In genomic region chr1:151547119-151547899, GRCh38 we compare ENCODE assay signal across 8 cellular contexts. TPM values are rescaled to one million over a fixed set of nuclear protein-coding genes. Genes with fewer than 3 reads are reported as not detected.
DNase-seq lines count a peak whose midpoint lies in the region; ATAC-seq and TF ChIP-seq lines count a peak whose summit lies in the region.

No MANE protein-coding gene starts in this region.

- peak overlapping the region; percentile 38 for H3K4me2 ChIP-seq in mammary epithelial cell (ENCODE audit: insufficient read depth, low read depth, low read length)

- H3K27ac ChIP-seq in mammary epithelial cell (ENCODE audit: insufficient read depth, low read depth, low read length), result peak overlapping the region; percentile 64
- H3K27ac ChIP-seq in uterus, result peak overlapping the region; percentile 18 to 60
- H3K27ac ChIP-seq in CD4-positive, alpha-beta memory T cell (ENCODE audit: low read depth, low read length), result no peak overlapping the region

- H3K4me3 ChIP-seq in mammary epithelial cell (replicated peaks in 1 of 3; ENCODE audit: insufficient read depth in 1 of 3, low read depth in 2 of 3, low read length in 3 of 3), result peak overlapping the region in 1 of 3 experiments; percentile 0
- H3K4me3 ChIP-seq in uterus, result no peak overlapping the region
- H3K4me3 ChIP-seq in CD4-positive, alpha-beta memory T cell (ENCODE audit: low read length in 2 of 2), result no peak overlapping the region

- no peaks in the 10 kb centered on the region for H3K9me3 Mint-ChIP-seq in activated naive CD4-positive, alpha-beta T cell treated with anti-CD3 and anti-CD28 coated beads, Interleukin-2, amount 50 U/mL, for 72 hours
- no peaks in the 10 kb centered on the region for H3K9me3 Mint-ChIP-seq in activated naive CD4-positive, alpha-beta T cell treated with anti-CD3 and anti-CD28 coated beads, Interleukin-2, amount 10 ng/mL, durations not matched to agents 7 days and 5 days
- H3K9me3 Mint-ChIP-seq in CD4-positive, alpha-beta memory T cell, result no peaks in the 10 kb centered on the region

- no peak for DNase-seq in activated naive CD4-positive, alpha-beta T cell treated with anti-CD3 and anti-CD28 coated beads, Interleukin-2, amount 50 U/mL, for 72 hours (ENCODE audit: low spot score in 2 of 2)
- DNase-seq in activated naive CD4-positive, alpha-beta T cell treated with anti-CD3 and anti-CD28 coated beads, Interleukin-2, amount 10 ng/mL, durations not matched to agents 7 days and 5 days, result no peak
- peak; percentile 93 for DNase-seq in mammary epithelial cell
- peak; percentile 64 for DNase-seq in left kidney (ENCODE audit: low read depth, low spot score)
- peak; percentile 65 to 67 for DNase-seq in uterus
- DNase-seq in T-helper 1 cell, result no peak
- no peak for DNase-seq in CD4-positive, alpha-beta memory T cell

- H2AFZ ChIP-seq in mammary epithelial cell (ENCODE audit: low read depth, low read length), result peak overlapping the region; percentile 49

- H3K9me3 ChIP-seq in mammary epithelial cell (replicated peaks; ENCODE audit: insufficient read depth, low read length) (no peaks in the 10 kb centered on the region), uterus (no peaks in the 10 kb centered on the region)
- H3K9me3 ChIP-seq in CD4-positive, alpha-beta memory T cell (ENCODE audit: control insufficient read depth in 1 of 2, low read length in 2 of 2), result no peaks in the 10 kb centered on the region

- H3K27ac Mint-ChIP-seq in activated naive CD4-positive, alpha-beta T cell treated with anti-CD3 and anti-CD28 coated beads, Interleukin-2, amount 50 U/mL, for 72 hours, result peak overlapping the region in 1 of 2 donors; percentile 38
- no peak overlapping the region for H3K27ac Mint-ChIP-seq in activated naive CD4-positive, alpha-beta T cell treated with anti-CD3 and anti-CD28 coated beads, Interleukin-2, amount 10 ng/mL, durations not matched to agents 7 days and 5 days
- H3K27ac Mint-ChIP-seq in CD4-positive, alpha-beta memory T cell, result peak overlapping the region in 3 of 7 donors; percentile 22 to 92 (median 49)

- no peaks in the 10 kb centered on the region for H3K36me3 ChIP-seq in mammary epithelial cell (ENCODE audit: insufficient read depth, low read length)
- H3K36me3 ChIP-seq in uterus, result no peaks in the 10 kb centered on the region
- H3K36me3 ChIP-seq in CD4-positive, alpha-beta memory T cell (ENCODE audit: insufficient read depth, low read length), result no peaks in the 10 kb centered on the region

- POLR2A ChIA-PET in CD4-positive, alpha-beta memory T cell (lab: Charles Lee; ENCODE audit: partially characterized antibody), result no interaction called here

- no peak overlapping the region for H3K9ac ChIP-seq in mammary epithelial cell (ENCODE audit: insufficient read depth, low read length)

- H4K20me1 ChIP-seq in mammary epithelial cell (ENCODE audit: insufficient read depth, low read length), result no peaks in the 10 kb centered on the region

- intact Hi-C loops in mammary epithelial cell (cut with micrococcal nuclease) (loop anchor here (1.0 kb wide), 2 partner anchors 8 to 36 kb away; partner anchors contain the start of gene CGN), uterus (cut with DNase I; ENCODE audit: low total_unique reads) (no loop called here)
- intact Hi-C loops in CD4-positive, alpha-beta memory T cell (cut with micrococcal nuclease), result loop anchor here (10.0 kb wide), 1 partner anchor 447 kb away; the partner anchor contains the start of gene S100A10

- dilution Hi-C loops in mammary epithelial cell (cut with HindIII; ENCODE audit: low sequenced_read_pairs), result no loop called here

- peaks cover 8% of the 10 kb centered on the region for H3K27me3 Mint-ChIP-seq in activated naive CD4-positive, alpha-beta T cell treated with anti-CD3 and anti-CD28 coated beads, Interleukin-2, amount 10 ng/mL, durations not matched to agents 7 days and 5 days
- no peaks in the 10 kb centered on the region for H3K27me3 Mint-ChIP-seq in CD4-positive, alpha-beta memory T cell

- no peak for TF ChIP-seq CTCF in mammary epithelial cell (conservative IDR thresholded peaks at IDR 0.05 in 1 of 2, IDR thresholded peaks at IDR 0.05 in 1 of 2; ENCODE audit: extremely low read depth in 1 of 2, insufficient read depth in 1 of 2, low read depth in 1 of 2, low read length in 2 of 2)
- TF ChIP-seq CTCF in uterus (IDR thresholded peaks at IDR 0.05), result no peak

- CTCF ChIA-PET in activated naive CD4-positive, alpha-beta T cell treated with anti-CD3 and anti-CD28 coated beads, Interleukin-2, amount 10 ng/mL, durations not matched to agents 7 days and 5 days (lab: Charles Lee), result interaction anchor here (1.4 kb wide), 1 partner anchor 12 kb away, joined by 3 read pairs; no protein-coding TSS in a partner anchor
- CTCF ChIA-PET in mammary epithelial cell (lab: Charles Lee; ENCODE audit: low non-redundant PET), result interaction anchor here (0.6 kb wide), 2 partner anchors 13 to 139 kb away, joined by 3 read pairs; no protein-coding TSS in a partner anchor
- CTCF ChIA-PET in CD4-positive, alpha-beta memory T cell (lab: Charles Lee; ENCODE audit: partially characterized antibody), result no interaction called here

- WGBS in mammary epithelial cell (ENCODE audit: low coverage, missing lambda C conversion rate), result 2% methylated on average over 6 of the region's 7 CpGs

- H3K27me3 ChIP-seq in mammary epithelial cell (ENCODE audit: insufficient read depth, low read length) (no peaks in the 10 kb centered on the region), uterus (no peaks in the 10 kb centered on the region)
- H3K27me3 ChIP-seq in CD4-positive, alpha-beta memory T cell (ENCODE audit: insufficient read depth, low read length), result no peaks in the 10 kb centered on the region

- no peaks in the 10 kb centered on the region for H3K36me3 Mint-ChIP-seq in activated naive CD4-positive, alpha-beta T cell treated with anti-CD3 and anti-CD28 coated beads, Interleukin-2, amount 50 U/mL, for 72 hours
- no peaks in the 10 kb centered on the region for H3K36me3 Mint-ChIP-seq in activated naive CD4-positive, alpha-beta T cell treated with anti-CD3 and anti-CD28 coated beads, Interleukin-2, amount 10 ng/mL, durations not matched to agents 7 days and 5 days
- no peaks in the 10 kb centered on the region for H3K36me3 Mint-ChIP-seq in CD4-positive, alpha-beta memory T cell

- H3K4me1 Mint-ChIP-seq in activated naive CD4-positive, alpha-beta T cell treated with anti-CD3 and anti-CD28 coated beads, Interleukin-2, amount 10 ng/mL, durations not matched to agents 7 days and 5 days, result peaks cover 9% of the 10 kb centered on the region
- H3K4me1 Mint-ChIP-seq in CD4-positive, alpha-beta memory T cell, result peaks cover 4 to 10% (median 6%) of the 10 kb centered on the region in 4 donors

- TF ChIP-seq POLR2A in uterus (IDR thresholded peaks at IDR 0.05), result peak in 1 of 2 donors; percentile 13

- in situ Hi-C loops in mammary epithelial cell (cut with MboI; ENCODE audit: low sequenced_read_pairs in 2 of 2), result loop anchor here in 1 of 2 donors (25.0 kb wide), 1 partner anchor 290 kb away; the partner anchor contains the start of genes C2CD4D and RORC

- H3K4me1 ChIP-seq in mammary epithelial cell (ENCODE audit: insufficient read depth, low read length) (peaks cover 41% of the 10 kb centered on the region), uterus (peaks cover 0 to 5% of the 10 kb centered on the region in 2 donors)
- H3K4me1 ChIP-seq in CD4-positive, alpha-beta memory T cell (ENCODE audit: insufficient read depth, low read length), result peaks cover 7% of the 10 kb centered on the region

- H3K79me2 ChIP-seq in mammary epithelial cell (ENCODE audit: insufficient read depth, low read length), result peaks cover 39% of the 10 kb centered on the region

- no peak overlapping the region for H3K4me3 Mint-ChIP-seq in activated naive CD4-positive, alpha-beta T cell treated with anti-CD3 and anti-CD28 coated beads, Interleukin-2, amount 10 ng/mL, durations not matched to agents 7 days and 5 days
- H3K4me3 Mint-ChIP-seq in CD4-positive, alpha-beta memory T cell, result peak overlapping the region in 2 of 8 donors; percentile 36 to 54

- BruUV-seq in mammary epithelial cell (replicated peaks; lab: Mats Ljungman, UMichigan), result no TSS peak

- peak; percentile 18 to 20 for ATAC-seq in activated naive CD4-positive, alpha-beta T cell treated with anti-CD3 and anti-CD28 coated beads, Interleukin-2, amount 50 U/mL, for 72 hours
- ATAC-seq in GM21576 (IDR thresholded peaks at IDR 0.05; ENCODE audit: unreplicated experiment), result no peak

RNA-seq across cellular contexts. Expression of gene TUFT1, which starts 7.2 kb away (rescaled TPM):
- total RNA-seq in activated naive CD4-positive, alpha-beta T cell treated with anti-CD3 and anti-CD28 coated beads, Interleukin-2, amount 50 U/mL, for 72 hours, result 1 to 10 TPM; 5.1 to 5.6 TPM
- 10 to 100 TPM; 43.3 to 59.0 TPM for total RNA-seq in mammary epithelial cell
- 7.0 TPM for polyA plus RNA-seq in mammary epithelial cell
- polyA minus RNA-seq in mammary epithelial cell, result 14.2 TPM
- 1 to 10 TPM in 3 of 4 donors, under 1 TPM in 1; 0.29 to 7.3 (median 5.0) TPM for total RNA-seq in uterus
- total RNA-seq in CD4-positive, alpha-beta memory T cell, result 1 to 10 TPM; 3.5 to 4.4 TPM
- 1 to 10 TPM; 5.0 to 5.3 TPM for polyA plus RNA-seq in CD4-positive, alpha-beta memory T cell

RNA-seq across cellular contexts. Expression of gene CGN, which starts 36.1 kb away (rescaled TPM):
- 1 to 10 TPM; 2.6 to 3.2 TPM for total RNA-seq in activated naive CD4-positive, alpha-beta T cell treated with anti-CD3 and anti-CD28 coated beads, Interleukin-2, amount 50 U/mL, for 72 hours
- total RNA-seq in mammary epithelial cell (1 to 10 TPM; 2.0 to 3.7 TPM), uterus (1 to 10 TPM in 2 of 4 donors, under 1 TPM in 2; under 0.01 to 7.3 (median 0.85) TPM)
- polyA plus RNA-seq in mammary epithelial cell, result 1.1 TPM
- polyA minus RNA-seq in mammary epithelial cell, result not detected
- 1 to 10 TPM in 1 of 2 experiments, under 1 TPM in 1; 0.81 to 1.4 TPM for total RNA-seq in CD4-positive, alpha-beta memory T cell
- polyA plus RNA-seq in CD4-positive, alpha-beta memory T cell, result 1 to 10 TPM in 1 of 2 donors, not detected in 1; 1.0 TPM

Comparison
In these comparisons a context has a peak if more than half of its experiments do, and no peak if none do; other contexts are left out.
1. DNase-seq: peak in mammary epithelial cell (single experiment), left kidney (single experiment) and uterus (2 of 2); none in activated naive CD4-positive, alpha-beta T cell treated with anti-CD3 and anti-CD28 coated beads, Interleukin-2, amount 50 U/mL, for 72 hours (0 of 2), activated naive CD4-positive, alpha-beta T cell treated with anti-CD3 and anti-CD28 coated beads, Interleukin-2, amount 10 ng/mL, durations not matched to agents 7 days and 5 days (single experiment), T-helper 1 cell (0 of 5) and CD4-positive, alpha-beta memory T cell (0 of 5).
2. RNA of gene TUFT1, which starts 7.2 kb away (total RNA-seq): 43.3 to 59.0 TPM in mammary epithelial cell; 0.29 to 7.3 TPM in uterus, 5.1 to 5.6 TPM in activated naive CD4-positive, alpha-beta T cell treated with anti-CD3 and anti-CD28 coated beads, Interleukin-2, amount 50 U/mL, for 72 hours and 3.5 to 4.4 TPM in CD4-positive, alpha-beta memory T cell; every median in the first group is over 4 times any median in the second.